Comparison of ENCODE assay signal across 1 cellular context in genomic region chr16:17070882-17071592, GRCh38.
TF ChIP-seq lines count a peak whose summit lies in the region.

No MANE protein-coding gene starts in this region.

TF ChIP-seq in HepG2, 621 proteins besides CTCF, POLR2A, EP300 and RAD21 (continued from another document):
- TF ChIP-seq ZNF83 (CRISPR knock-in tag; IDR thresholded peaks at IDR 0.05; ENCODE audit: borderline replicate concordance) (no peak), ZNF274 (CRISPR knock-in tag; IDR thresholded peaks at IDR 0.05) (no peak), GMEB2 (CRISPR knock-in tag; IDR thresholded peaks at IDR 0.05; ENCODE audit: low read depth) (no peak), RXRB (CRISPR knock-in tag; IDR thresholded peaks at IDR 0.05; ENCODE audit: borderline replicate concordance) (no peak), NR2C2 (CRISPR knock-in tag; IDR thresholded peaks at IDR 0.05; ENCODE audit: borderline replicate concordance) (no peak), ZSCAN30 (CRISPR knock-in tag; IDR thresholded peaks at IDR 0.05) (no peak), AHDC1 (CRISPR knock-in tag; IDR thresholded peaks at IDR 0.05; ENCODE audit: borderline replicate concordance) (no peak), RFX1 (IDR thresholded peaks at IDR 0.05) (peak; percentile 23; the same call in 1 of the 2 replicates)
